In the genomic region with DNA sequence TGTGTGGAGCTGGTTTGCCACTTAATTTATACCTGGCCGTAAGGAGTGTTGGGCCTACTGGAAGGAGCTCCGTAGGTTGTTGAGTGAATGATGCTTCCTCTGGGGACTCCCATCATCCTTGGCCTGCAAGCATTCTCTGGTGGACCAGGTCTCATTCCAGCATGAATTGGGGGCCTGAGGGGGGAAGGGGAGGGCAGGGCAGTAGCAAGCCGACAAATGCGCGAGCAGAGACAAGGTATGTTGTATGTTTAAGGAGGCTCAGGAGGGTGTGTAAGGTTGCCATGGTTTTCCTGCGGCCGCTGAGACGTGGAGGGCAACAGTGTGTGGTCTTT, we compare ENCODE assay signal across 9 cellular contexts. TPM values are rescaled to one million over a fixed set of nuclear protein-coding genes. Genes with fewer than 3 reads are reported as not detected.
A peak's percentile ranks its signal among the peaks of the same experiment; 100 is the strongest.
DNase-seq lines count a peak whose midpoint lies in the region; ATAC-seq and TF ChIP-seq lines count a peak whose summit lies in the region.
"Had no signal": no experiment of that assay in that cellular context is flagged by ENCODE, and none has a peak within 500 bp of the region (broad histone marks: within the 10 kb centered on the region; RNA-seq: fewer than 3 reads in every experiment).

No MANE protein-coding gene starts in this region.

- peak overlapping the region; percentile 92 for H2AFZ ChIP-seq in KMS-11 (ENCODE audit: low read depth)

- H3K9me3 Mint-ChIP-seq in CD4-positive, alpha-beta T cell = peaks cover 26% of the 10 kb centered on the region

- H3K27me3 ChIP-seq in CD4-positive, alpha-beta T cell (ENCODE audit: control insufficient read depth, insufficient read depth, low read length) = no peaks in the 10 kb centered on the region
- H3K27me3 ChIP-seq in KMS-11 (ENCODE audit: insufficient read depth, low read depth) (no peaks in the 10 kb centered on the region), colonic mucosa (no peaks in the 10 kb centered on the region), mucosa of stomach (ENCODE audit: control insufficient read depth, insufficient read depth, low read length) (no peaks in the 10 kb centered on the region)

- H3K4me1 ChIP-seq in KMS-11 (ENCODE audit: low read depth, poor library complexity, severe bottlenecking) (no peaks in the 10 kb centered on the region), colonic mucosa (no peaks in the 10 kb centered on the region), mucosa of stomach (ENCODE audit: control insufficient read depth, insufficient read depth, low read length) (peaks cover 14% of the 10 kb centered on the region)

- H3K27me3 Mint-ChIP-seq in CD4-positive, alpha-beta T cell = peaks cover 10% of the 10 kb centered on the region

- CTCF ChIA-PET in CD4-positive, alpha-beta T cell (lab: Charles Lee) = no interaction called here

- peaks cover 76% of the 10 kb centered on the region for H3K36me3 Mint-ChIP-seq in CD4-positive, alpha-beta T cell (ENCODE audit: low read depth)

- intact Hi-C loops in CD4-positive, alpha-beta T cell (cut with DNase I, micrococcal nuclease) = no loop called here
- intact Hi-C loops in colonic mucosa (cut with DNase I) = no loop called here

- H3K36me3 ChIP-seq in KMS-11 (ENCODE audit: insufficient read depth) = no peaks in the 10 kb centered on the region
- H3K36me3 ChIP-seq in colonic mucosa = peaks cover 7% of the 10 kb centered on the region
- H3K36me3 ChIP-seq in mucosa of stomach (ENCODE audit: control insufficient read depth, insufficient read depth, low read length) = no peaks in the 10 kb centered on the region

- DNase-seq in CD4-positive, alpha-beta T cell = no peak
- DNase-seq in colonic mucosa (no peak), NCI-H1930 (lab: John Stamatoyannopoulos, UW) (no peak)

- peak overlapping the region; percentile 98 for H3K27ac Mint-ChIP-seq in CD4-positive, alpha-beta T cell

- no peaks in the 10 kb centered on the region for H4K20me1 ChIP-seq in KMS-11 (ENCODE audit: insufficient read depth)

- H3K4me3 Mint-ChIP-seq in CD4-positive, alpha-beta T cell = peak overlapping the region; percentile 97

- peaks cover 44% of the 10 kb centered on the region for H3K4me1 Mint-ChIP-seq in CD4-positive, alpha-beta T cell (ENCODE audit: low read depth)

- peak; percentile 7 for ATAC-seq in CD4-positive, alpha-beta T cell (ENCODE audit: poor library complexity)
- ATAC-seq in GM21529 (IDR thresholded peaks at IDR 0.05; ENCODE audit: unreplicated experiment) (no peak), GM18520 (IDR thresholded peaks at IDR 0.05; ENCODE audit: unreplicated experiment) (no peak), HG02763 (IDR thresholded peaks at IDR 0.05; ENCODE audit: unreplicated experiment) (no peak)

- H3K4me2 ChIP-seq in KMS-11 = peak overlapping the region; percentile 42; the same call in 1 of the 2 replicates

- peaks cover 17% of the 10 kb centered on the region for H3K9me3 ChIP-seq in CD4-positive, alpha-beta T cell (ENCODE audit: control insufficient read depth, low read length)
- H3K9me3 ChIP-seq in colonic mucosa = no peaks in the 10 kb centered on the region
- H3K9me3 ChIP-seq in mucosa of stomach (ENCODE audit: control insufficient read depth, low read length) = no peaks in the 10 kb centered on the region

- H3K27ac ChIP-seq in CD4-positive, alpha-beta T cell (ENCODE audit: low read depth, low read length) = peak overlapping the region; percentile 70
- no peak overlapping the region for H3K27ac ChIP-seq in KMS-11
- no peak overlapping the region for H3K27ac ChIP-seq in colonic mucosa

- TF ChIP-seq CTCF in CD4-positive, alpha-beta T cell (IDR thresholded peaks at IDR 0.05) = no peak
- TF ChIP-seq CTCF in KMS-11 (conservative IDR thresholded peaks at IDR 0.05; ENCODE audit: low read depth, low read length) (no peak), colonic mucosa (IDR thresholded peaks at IDR 0.05) (no peak)

- H3K79me2 ChIP-seq in KMS-11 (ENCODE audit: insufficient read depth, low read depth) = no peaks in the 10 kb centered on the region

- no peak overlapping the region for H3K4me3 ChIP-seq in KMS-11 (IDR thresholded peaks at IDR 0.05; ENCODE audit: insufficient read depth, low read depth, low read length)
- peak overlapping the region; percentile 100 for H3K4me3 ChIP-seq in colonic mucosa
- peak overlapping the region; percentile 53 for H3K4me3 ChIP-seq in mucosa of stomach (ENCODE audit: low read length)

- POLR2A ChIA-PET in CD4-positive, alpha-beta T cell (lab: Charles Lee) = interaction anchor here (1.1 to 1.9 kb wide), 4 partner anchors 21 to 159 kb away, joined by 3 to 6 read pairs (median 5); a partner anchor contains a TSS

- H3K9ac ChIP-seq in KMS-11 (no peak overlapping the region), colonic mucosa (ENCODE audit: low read depth in 2 of 2, low read length in 2 of 2) (peak overlapping the region; percentile 78 to 92), mucosa of stomach (ENCODE audit: low read length) (peak overlapping the region; percentile 81)

RNA-seq across cellular contexts. Expression of a gene that starts 0.7 kb away (rescaled TPM):
- 10 to 100 TPM; 40.5 to 40.7 TPM for total RNA-seq in CD4-positive, alpha-beta T cell
- total RNA-seq in colonic mucosa = 10 to 100 TPM; 23.9 to 26.3 TPM

RNA-seq across cellular contexts. Expression of a gene that starts 24.7 kb away (rescaled TPM):
- total RNA-seq in CD4-positive, alpha-beta T cell = not detected
- not detected for total RNA-seq in colonic mucosa
- total RNA-seq: HT1080 had no signal

RNA-seq across cellular contexts. Expression of a gene that starts 38.8 kb away (rescaled TPM):
- total RNA-seq in CD4-positive, alpha-beta T cell = under 1 TPM; 0.41 to 0.89 TPM
- under 1 TPM; 0.30 to 0.69 TPM for total RNA-seq in colonic mucosa

RNA-seq across cellular contexts. Expression of a gene that starts 47.0 kb away (rescaled TPM):
- not detected for total RNA-seq in CD4-positive, alpha-beta T cell
- total RNA-seq in colonic mucosa = not detected
- total RNA-seq: HT1080 had no signal

RNA-seq across cellular contexts. Expression of a gene that starts 48.4 kb away (rescaled TPM):
- total RNA-seq in CD4-positive, alpha-beta T cell = 10 to 100 TPM; 33.1 to 33.7 TPM
- total RNA-seq in colonic mucosa = 10 to 100 TPM in 1 of 2 donors, 1 to 10 TPM in 1; 6.2 to 11.4 TPM
